14 cellular contexts compared by ENCODE assay signal in genomic region chr2:85737481-85737880, GRCh38. TPM values are rescaled to one million over a fixed set of nuclear protein-coding genes. Genes with fewer than 3 reads are reported as not detected.
DNase-seq lines count a peak whose midpoint lies in the region; ATAC-seq, FAIRE-seq and TF ChIP-seq lines count a peak whose summit lies in the region.
"Had no signal": no experiment of that assay in that cellular context is flagged by ENCODE, and none has a peak within 500 bp of the region (broad histone marks: within the 10 kb centered on the region; RNA-seq: fewer than 3 reads in every experiment).

No MANE protein-coding gene starts in this region.

- TF ChIP-seq CTCF in A549 (IDR thresholded peaks at IDR 0.05) (no peak), SK-N-SH (IDR thresholded peaks at IDR 0.05) (no peak), fibroblast of mammary gland (conservative IDR thresholded peaks at IDR 0.05; ENCODE audit: control insufficient read depth, insufficient read depth, low read depth, low read length) (no peak)

- H3K27me3 ChIP-seq in SK-N-SH (ENCODE audit: insufficient read depth): no peaks in the 10 kb centered on the region
- H3K27me3 ChIP-seq: cardiac muscle cell had no signal

- peaks cover 41% of the 10 kb centered on the region for H3K4me1 ChIP-seq in A549
- H3K4me1 ChIP-seq in SK-N-SH (ENCODE audit: control insufficient read depth in 1 of 2, insufficient read depth in 2 of 2, low read depth in 1 of 2, low read length in 1 of 2): peaks cover 28 to 34% of the 10 kb centered on the region in 2 experiments; a peak in 3 of 4 replicates

- no peaks in the 10 kb centered on the region for H3K9me2 ChIP-seq in SK-N-SH

- CTCF ChIA-PET in A549 (lab: Yijun Ruan, JAX): interaction anchor here (1.1 to 63.0 kb wide), 9 partner anchors 8 to 343 kb away, joined by 3 to 1675 read pairs (median 7); partner anchors contain the start of gene ATOH8
- CTCF ChIA-PET in SK-N-SH (lab: Yijun Ruan, JAX): interaction anchor here (1.4 to 34.7 kb wide), 6 partner anchors 8 to 152 kb away, joined by 3 to 626 read pairs (median 7); no protein-coding TSS in a partner anchor

- ATAC-seq in A549: no peak
- ATAC-seq in HG02870 (IDR thresholded peaks at IDR 0.05; ENCODE audit: unreplicated experiment): no peak
- no peak for ATAC-seq in HG03159 (IDR thresholded peaks at IDR 0.05; ENCODE audit: unreplicated experiment)

- no peak overlapping the region for H3K9ac ChIP-seq in SK-N-SH

- TF ChIP-seq RAD21 in A549 (conservative IDR thresholded peaks at IDR 0.05 in 1 of 2, IDR thresholded peaks at IDR 0.05 in 1 of 2): no peak
- no peak for TF ChIP-seq RAD21 in SK-N-SH (IDR thresholded peaks at IDR 0.05; ENCODE audit: low read length)

- H2AFZ ChIP-seq in SK-N-SH (ENCODE audit: low read depth): no peak overlapping the region

- H3K36me3 ChIP-seq in SK-N-SH (replicated peaks in 1 of 2; ENCODE audit: control insufficient read depth in 1 of 2, insufficient read depth in 2 of 2, low read length in 1 of 2): no peaks in the 10 kb centered on the region
- H3K36me3 ChIP-seq: cardiac muscle cell had no signal

- DNase-seq in A549 (ENCODE audit: low read depth in 1 of 2, low spot score in 1 of 2) (peak in 1 of 2 experiments; percentile 58), SK-N-SH (no peak), fibroblast of mammary gland (ENCODE audit: low read depth) (peak; percentile 96), mucosa of gallbladder (ENCODE audit: low spot score) (peak; percentile 82), NCI-H2227 treated with DMSO at 0.1 percent for 48 hours (lab: John Stamatoyannopoulos, UW) (no peak), NCI-H2171 treated with DMSO at 0.1 percent for 48 hours (lab: John Stamatoyannopoulos, UW) (no peak)
- DNase-seq: activated CD4-positive, alpha-beta T cell treated with anti-CD3 and anti-CD28 coated beads for 1 hour; stimulated activated CD4-positive, alpha-beta T cell treated with anti-CD3 and anti-CD28 coated beads, Interleukin-1b, Interleukin-23, amount 100 ng/mL, for 48 hours had no signal

- no peaks in the 10 kb centered on the region for H3K79me2 ChIP-seq in SK-N-SH (ENCODE audit: insufficient read depth)

- H3K27ac ChIP-seq in A549 (peak overlapping the region; percentile 15 to 93; a peak in 5 of 6 replicates), SK-N-SH (ENCODE audit: low read depth in 2 of 2, low read length in 1 of 2) (peak overlapping the region; percentile 28 to 29; a peak in 3 of 4 replicates)
- H3K27ac ChIP-seq: cardiac muscle cell had no signal

- H4K20me1 ChIP-seq in SK-N-SH (ENCODE audit: insufficient read depth): no peaks in the 10 kb centered on the region

- H3K4me2 ChIP-seq in A549 (no peak overlapping the region), SK-N-SH (no peak overlapping the region)

- FAIRE-seq in A549 (lab: Jason Lieb, UNC): no peak
- FAIRE-seq: A204.1, GM12892, keratinocyte had no signal

- no peak for TF ChIP-seq EP300 in A549 (IDR thresholded peaks at IDR 0.05)
- 0 out of 4 replicates have a peak, but pooled peaks of 1 of the 2 experiments have one; percentile 31 for TF ChIP-seq EP300 in SK-N-SH (IDR thresholded peaks at IDR 0.05; ENCODE audit: borderline replicate concordance in 1 of 2, low read depth in 1 of 2, low read length in 1 of 2)

- POLR2A ChIA-PET in A549 (lab: Yijun Ruan, JAX) (no interaction called here), SK-N-SH (lab: Yijun Ruan, JAX) (no interaction called here)

- H3K9me3 ChIP-seq in A549: peaks cover 9% of the 10 kb centered on the region
- no peaks in the 10 kb centered on the region for H3K9me3 ChIP-seq in SK-N-SH

- no peak overlapping the region for H3K4me3 ChIP-seq in A549
- no peak overlapping the region for H3K4me3 ChIP-seq in SK-N-SH (ENCODE audit: low read depth in 2 of 2, low read length in 1 of 2)
- H3K4me3 ChIP-seq in fibroblast of mammary gland (ENCODE audit: control insufficient read depth, low read depth, low read length): no peak overlapping the region
- H3K4me3 ChIP-seq: cardiac muscle cell had no signal

- H3F3A ChIP-seq in SK-N-SH (replicated peaks; ENCODE audit: insufficient read depth): peaks cover 37% of the 10 kb centered on the region

- TF ChIP-seq POLR2A in A549 (IDR thresholded peaks at IDR 0.05; ENCODE audit: low read length): no peak

- 88% methylated on average over 4 of the region's 4 CpGs for WGBS in A549 (ENCODE audit: missing lambda C conversion rate)
- WGBS in SK-N-SH (ENCODE audit: low lambda C conversion rate): 84% methylated on average over 4 of the region's 4 CpGs

TF ChIP-seq in A549, 52 proteins besides CTCF, POLR2A, EP300 and RAD21:
- TF ChIP-seq FOSL2 (IDR thresholded peaks at IDR 0.05) (no peak), FOSL2 (CRISPR knock-in tag; IDR thresholded peaks at IDR 0.05) (no peak), MAZ (IDR thresholded peaks at IDR 0.05; ENCODE audit: borderline replicate concordance, low read depth, low read length) (no peak), USF2 (IDR thresholded peaks at IDR 0.05) (peak; percentile 88), MAFK (IDR thresholded peaks at IDR 0.05; ENCODE audit: partially characterized antibody) (peak; percentile 94)

TF ChIP-seq in SK-N-SH, 30 proteins besides CTCF, POLR2A, EP300 and RAD21 (continues in another document):
- peak; percentile 64 for TF ChIP-seq NFIC (IDR thresholded peaks at IDR 0.05; ENCODE audit: borderline replicate concordance)
- peak; percentile 90 for TF ChIP-seq MAX (IDR thresholded peaks at IDR 0.05; ENCODE audit: low read depth)
- no peak for TF ChIP-seq EZH2phosphoT487 (IDR thresholded peaks at IDR 0.05; ENCODE audit: borderline replicate concordance, low read depth)
- TF ChIP-seq GATA2 (CRISPR knock-in tag; IDR thresholded peaks at IDR 0.05): no peak
- peak; percentile 66; the same call in 1 of the 2 replicates for TF ChIP-seq JUND (IDR thresholded peaks at IDR 0.05)
- TF ChIP-seq REST (IDR thresholded peaks at IDR 0.05; ENCODE audit: low read depth, low read length): no peak
- no peak for TF ChIP-seq RFX5 (IDR thresholded peaks at IDR 0.05; ENCODE audit: low read length)
- TF ChIP-seq TEAD4 (IDR thresholded peaks at IDR 0.05; ENCODE audit: borderline replicate concordance, insufficient read depth): peak; percentile 21; the same call in 1 of the 2 replicates
- peak; percentile 46; the same call in 1 of the 2 replicates for TF ChIP-seq FOSL2 (IDR thresholded peaks at IDR 0.05; ENCODE audit: borderline replicate concordance, low read depth)
- TF ChIP-seq USF1 (IDR thresholded peaks at IDR 0.05; ENCODE audit: borderline replicate concordance, low read depth): peak; percentile 87
- TF ChIP-seq TCF12 (IDR thresholded peaks at IDR 0.05): peak; percentile 61
- TF ChIP-seq SIN3A (IDR thresholded peaks at IDR 0.05; ENCODE audit: borderline replicate concordance, low read depth, low read length): no peak

RNA-seq across cellular contexts. Expression of gene ATOH8, which starts 16.3 kb away (rescaled TPM):
- polyA plus RNA-seq in A549 (2011; rRNA removed) (1.8 and 2.6 TPM in 2 replicates), A549 (2017; fragmentation: RNase III; extraction: RNeasy Plus Mini Kit Qiagen cat#74134 plus additional on column Dnase treatment) (11.1 to 20.7 TPM (median 20.0 TPM) in 3 replicates), SK-N-SH (2012; rRNA removed) (5.6 and 6.4 TPM in 2 replicates)
- polyA plus RNA-seq in A549 (2012; cell fraction: cytosol; rRNA removed): 13.2 and 22.4 TPM in 2 replicates
- polyA plus RNA-seq in A549 (2012; cell fraction: nucleus; rRNA removed): 19.3 and 20.6 TPM in 2 replicates
- polyA minus RNA-seq in A549 (2011; rRNA and poly(A)+ RNA removed): 2.4 and 3.4 TPM in 2 replicates
- 2.9 and 4.3 TPM in 2 replicates for polyA plus RNA-seq in SK-N-SH (2012; cell fraction: cytosol; rRNA removed)
- 7.0 and 7.3 TPM in 2 replicates for polyA plus RNA-seq in SK-N-SH (2012; cell fraction: nucleus; rRNA removed)
- total RNA-seq in mucosa of gallbladder: 9.0 TPM
- polyA plus RNA-seq: keratinocyte had no signal

RNA-seq across cellular contexts. Expression of gene GNLY, which starts 43.3 kb away (rescaled TPM):
- not detected in 2 replicates for polyA plus RNA-seq in A549 (2011; rRNA removed)
- polyA plus RNA-seq in A549 (2012; cell fraction: cytosol; rRNA removed): not detected in 2 replicates
- 0.12 and 0.15 TPM in 2 replicates for polyA plus RNA-seq in A549 (2012; cell fraction: nucleus; rRNA removed)
- polyA plus RNA-seq in A549 (2017; fragmentation: RNase III; extraction: RNeasy Plus Mini Kit Qiagen cat#74134 plus additional on column Dnase treatment): not detected in 3 replicates
- not detected in 2 replicates for polyA minus RNA-seq in A549 (2011; rRNA and poly(A)+ RNA removed)
- not detected in 2 replicates for polyA plus RNA-seq in SK-N-SH (2012; rRNA removed)
- not detected in 2 replicates for polyA plus RNA-seq in SK-N-SH (2012; cell fraction: cytosol; rRNA removed)
- 0.12 TPM in 1 of 2 replicates, not detected in the other for polyA plus RNA-seq in SK-N-SH (2012; cell fraction: nucleus; rRNA removed)
- total RNA-seq in mucosa of gallbladder: 0.95 TPM
- total RNA-seq: cardiac muscle cell had no signal
- polyA plus RNA-seq: cardiac muscle cell, keratinocyte had no signal

Comparison
In these comparisons a context has a peak if more than half of its experiments do, and no peak if none do; other contexts are left out.
1. DNase-seq: peak in fibroblast of mammary gland (single experiment) and mucosa of gallbladder (single experiment); none in SK-N-SH (single experiment), NCI-H2227 treated with DMSO at 0.1 percent for 48 hours (single experiment) and NCI-H2171 treated with DMSO at 0.1 percent for 48 hours (single experiment).
2. Of the 12 proteins assayed by ChIP-seq in both A549 and SK-N-SH: peak only in A549: USF2; only in SK-N-SH: FOSL2, MAX and PBX3; in both: none; in neither: 7; mixed calls (peak in some experiments, not most) for 1.